In the genomic region with DNA sequence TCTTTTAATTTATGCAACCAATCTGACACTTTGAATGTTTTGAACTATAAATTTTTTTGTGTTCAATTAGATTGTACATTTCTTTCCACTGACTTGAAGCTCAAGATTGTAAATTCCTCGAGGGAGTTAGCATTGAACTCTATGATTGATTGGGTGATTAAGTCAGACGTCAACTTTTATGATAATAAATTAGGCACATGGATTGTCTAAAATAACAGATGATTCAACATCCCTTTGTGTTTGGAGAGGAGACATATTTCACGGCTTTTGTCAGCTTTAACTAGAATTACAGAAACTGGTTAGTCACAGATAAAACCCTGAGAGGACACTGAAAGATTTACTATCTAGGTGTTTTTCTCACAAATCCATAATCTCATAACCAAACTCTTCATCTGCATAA, we compare ENCODE assay signal across 1 cellular context.
TF ChIP-seq lines count a peak whose summit lies in the region.

No MANE protein-coding gene starts in this region.

TF ChIP-seq in SK-N-SH, 30 proteins besides CTCF, POLR2A, EP300 and RAD21 (continued from another document):
- TF ChIP-seq, protein P1, sequence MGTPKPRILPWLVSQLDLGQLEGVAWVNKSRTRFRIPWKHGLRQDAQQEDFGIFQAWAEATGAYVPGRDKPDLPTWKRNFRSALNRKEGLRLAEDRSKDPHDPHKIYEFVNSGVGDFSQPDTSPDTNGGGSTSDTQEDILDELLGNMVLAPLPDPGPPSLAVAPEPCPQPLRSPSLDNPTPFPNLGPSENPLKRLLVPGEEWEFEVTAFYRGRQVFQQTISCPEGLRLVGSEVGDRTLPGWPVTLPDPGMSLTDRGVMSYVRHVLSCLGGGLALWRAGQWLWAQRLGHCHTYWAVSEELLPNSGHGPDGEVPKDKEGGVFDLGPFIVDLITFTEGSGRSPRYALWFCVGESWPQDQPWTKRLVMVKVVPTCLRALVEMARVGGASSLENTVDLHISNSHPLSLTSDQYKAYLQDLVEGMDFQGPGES (IDR thresholded peaks at IDR 0.05; ENCODE audit: low read depth, low read length), result no peak
